Comparison of ENCODE assay signal across 8 cellular contexts in genomic region chr10:78426181-78426580, GRCh38.
"Had no signal": no experiment of that assay in that cellular context is flagged by ENCODE, and none has a peak within 500 bp of the region (broad histone marks: within the 10 kb centered on the region; RNA-seq: fewer than 3 reads in every experiment).

No MANE protein-coding gene starts in this region.

- H3K4me3 ChIP-seq: GM12878 had no signal

- FAIRE-seq: G401.6, GM12878, GM12891, GM12892, GM18507, GM19239 had no signal

- DNase-seq: GDM1, GF-D8 had no signal

- ATAC-seq: GM12878 had no signal
